18 cellular contexts compared by ENCODE assay signal in genomic region chrX:46251755-46252154, GRCh38.
DNase-seq lines count a peak whose midpoint lies in the region; ATAC-seq and TF ChIP-seq lines count a peak whose summit lies in the region.
"Had no signal": no experiment of that assay in that cellular context is flagged by ENCODE, and none has a peak within 500 bp of the region (broad histone marks: within the 10 kb centered on the region; RNA-seq: fewer than 3 reads in every experiment).

No MANE protein-coding gene starts in this region.

- no peak overlapping the region for H3K4me3 Mint-ChIP-seq in neural crest cell

- H3K4me1 Mint-ChIP-seq in neural crest cell = peaks cover 12% of the 10 kb centered on the region

- H3K27ac Mint-ChIP-seq in neural crest cell (ENCODE audit: unreplicated experiment) = peak overlapping the region; percentile 79

- TF ChIP-seq CTCF in epithelial cell of esophagus (IDR thresholded peaks at IDR 0.05; ENCODE audit: insufficient read depth, low read depth, low read length, missing control alignments) (no peak), neural crest cell (conservative IDR thresholded peaks at IDR 0.05) (no peak)

- no peak for ATAC-seq in GM19467 (IDR thresholded peaks at IDR 0.05; ENCODE audit: unreplicated experiment)
- ATAC-seq: K562 had no signal

- H3K36me3 Mint-ChIP-seq in neural crest cell (ENCODE audit: low read depth) = no peaks in the 10 kb centered on the region

- no peaks in the 10 kb centered on the region for H3K27me3 Mint-ChIP-seq in neural crest cell (ENCODE audit: low read depth)

- no peak overlapping the region for H3K4me3 ChIP-seq in epithelial cell of esophagus (ENCODE audit: low read length)
- H3K4me3 ChIP-seq: K562, thoracic aorta had no signal

- DNase-seq in ELR (ENCODE audit: low read depth) (peak; percentile 70), RPMI7951 (ENCODE audit: low read depth) (peak; percentile 94), epithelial cell of esophagus (ENCODE audit: low read depth) (peak; percentile 51), neural crest cell (ENCODE audit: low read depth, low spot score) (no peak), germinal center (ENCODE audit: low spot score) (no peak), hypothalamus (lab: John Stamatoyannopoulos, UW) (no peak)
- DNase-seq in activated CD4-positive, alpha-beta T cell treated with anti-CD3 and anti-CD28 coated beads for 1 hour = no peak
- DNase-seq: AML-193; DMS153; effector CD4-positive, alpha-beta T cell; head of caudate nucleus; NCI-H146; NCI-H748 treated with DMSO at 0.1 percent for 48 hours; stimulated activated CD4-positive, alpha-beta T cell treated with anti-CD3 and anti-CD28 coated beads, Interleukin-15, amount 100 ng/mL, for 24 hours; T-helper 9 cell had no signal

- H3K9me3 Mint-ChIP-seq in neural crest cell = peaks cover 22% of the 10 kb centered on the region

Comparison
In these comparisons a context has a peak if more than half of its experiments do, and no peak if none do; other contexts are left out.
1. DNase-seq: peak in ELR (single experiment), RPMI7951 (single experiment) and epithelial cell of esophagus (single experiment); none in neural crest cell (single experiment), germinal center (single experiment), hypothalamus (0 of 51) and activated CD4-positive, alpha-beta T cell treated with anti-CD3 and anti-CD28 coated beads for 1 hour (single experiment).